Comparison of ENCODE assay signal across 8 cellular contexts in genomic region chr12:89353823-89354629, GRCh38. TPM values are rescaled to one million over a fixed set of nuclear protein-coding genes. Genes with fewer than 3 reads are reported as not detected.
DNase-seq lines count a peak whose midpoint lies in the region; ATAC-seq, FAIRE-seq and TF ChIP-seq lines count a peak whose summit lies in the region.

No MANE protein-coding gene starts in this region.

- peak; percentile 75 to 81 for DNase-seq in A549 (ENCODE audit: low read depth in 1 of 2, low spot score in 1 of 2)
- DNase-seq in HUDEP-2 (lab: John Stamatoyannopoulos, UW; ENCODE audit: unreplicated experiment in 76 of 76) = peak in 65 of 76 experiments; percentile 17 to 77 (median 64)
- DNase-seq in RPMI8226 = peak; percentile 90
- peak; percentile 89 for DNase-seq in activated naive CD4-positive, alpha-beta T cell treated with anti-CD3 and anti-CD28 coated beads, Interleukin-2, amount 10 ng/mL, durations not matched to agents 7 days and 5 days
- DNase-seq in glutamatergic neuron = peak; percentile 68
- DNase-seq in osteoblast (ENCODE audit: insufficient read length, low spot score, missing footprints) = peak; percentile 88
- peak; percentile 85 for DNase-seq in type B pancreatic cell (ENCODE audit: extremely low spot score, unreplicated experiment)

- H3K4me1 Mint-ChIP-seq in activated naive CD4-positive, alpha-beta T cell treated with anti-CD3 and anti-CD28 coated beads, Interleukin-2, amount 10 ng/mL, durations not matched to agents 7 days and 5 days = peaks cover 42% of the 10 kb centered on the region
- peaks cover 40% of the 10 kb centered on the region for H3K4me1 Mint-ChIP-seq in glutamatergic neuron (ENCODE audit: low read depth, unreplicated experiment)
- H3K4me1 Mint-ChIP-seq in type B pancreatic cell (ENCODE audit: unreplicated experiment) = peaks cover 45% of the 10 kb centered on the region

- no peak for TF ChIP-seq CTCF in A549 (IDR thresholded peaks at IDR 0.05)
- TF ChIP-seq CTCF in glutamatergic neuron (IDR thresholded peaks at IDR 0.05; ENCODE audit: partially characterized antibody, unreplicated experiment) = no peak
- TF ChIP-seq CTCF in osteoblast (IDR thresholded peaks at IDR 0.05; ENCODE audit: extremely low read depth, low read depth, low read length) = no peak
- TF ChIP-seq CTCF in type B pancreatic cell (conservative IDR thresholded peaks at IDR 0.05) = no peak

- WGBS in A549 (ENCODE audit: missing lambda C conversion rate) = 2% methylated on average over 41 of the region's 75 CpGs

- H3K4me1 ChIP-seq in A549 = peaks cover 30% of the 10 kb centered on the region
- H3K4me1 ChIP-seq in osteoblast (ENCODE audit: insufficient read depth, low read length) = peaks cover 31% of the 10 kb centered on the region

- H4K20me1 ChIP-seq in osteoblast (ENCODE audit: insufficient read depth, low read length) = peaks cover 21% of the 10 kb centered on the region

- no peaks in the 10 kb centered on the region for H3K27me3 ChIP-seq in osteoblast (ENCODE audit: insufficient read depth, low read length)

- peak overlapping the region; percentile 91 for H2AFZ ChIP-seq in osteoblast (ENCODE audit: low read length)

- FAIRE-seq in A549 (lab: Jason Lieb, UNC) = no peak

- peak overlapping the region; percentile 99 for H3K4me3 Mint-ChIP-seq in activated naive CD4-positive, alpha-beta T cell treated with anti-CD3 and anti-CD28 coated beads, Interleukin-2, amount 10 ng/mL, durations not matched to agents 7 days and 5 days
- H3K4me3 Mint-ChIP-seq in glutamatergic neuron (ENCODE audit: unreplicated experiment) (peak overlapping the region; percentile 92), type B pancreatic cell (peak overlapping the region; percentile 95)

- H3K4me3 ChIP-seq in A549 = peak overlapping the region; percentile 70
- peak overlapping the region; percentile 82 for H3K4me3 ChIP-seq in osteoblast (ENCODE audit: insufficient read depth, low read length)

- no peak; a peak in 1 of 5 replicates for TF ChIP-seq EP300 in A549 (IDR thresholded peaks at IDR 0.05)

- H3K79me2 ChIP-seq in osteoblast (ENCODE audit: insufficient read depth, low read length) = peaks cover 65% of the 10 kb centered on the region

- H3K36me3 ChIP-seq in osteoblast (ENCODE audit: insufficient read depth, low read length) = peaks cover 17% of the 10 kb centered on the region

- peak; percentile 31 to 52 for ATAC-seq in A549
- peak; percentile 33 for ATAC-seq in GM18909 (IDR thresholded peaks at IDR 0.05; ENCODE audit: poor library complexity, unreplicated experiment)

- peaks cover 22% of the 10 kb centered on the region for H3K36me3 Mint-ChIP-seq in activated naive CD4-positive, alpha-beta T cell treated with anti-CD3 and anti-CD28 coated beads, Interleukin-2, amount 10 ng/mL, durations not matched to agents 7 days and 5 days
- H3K36me3 Mint-ChIP-seq in glutamatergic neuron (ENCODE audit: unreplicated experiment) (no peaks in the 10 kb centered on the region), type B pancreatic cell (peaks cover 10% of the 10 kb centered on the region)

- no peaks in the 10 kb centered on the region for H3K9me3 Mint-ChIP-seq in activated naive CD4-positive, alpha-beta T cell treated with anti-CD3 and anti-CD28 coated beads, Interleukin-2, amount 10 ng/mL, durations not matched to agents 7 days and 5 days
- H3K9me3 Mint-ChIP-seq in glutamatergic neuron (ENCODE audit: unreplicated experiment) (peaks cover 20% of the 10 kb centered on the region), type B pancreatic cell (no peaks in the 10 kb centered on the region)

- peak overlapping the region; percentile 82 for H3K4me2 ChIP-seq in A549
- H3K4me2 ChIP-seq in osteoblast (ENCODE audit: insufficient read depth, low read length) = peak overlapping the region; percentile 91

- no peaks in the 10 kb centered on the region for H3K9me3 ChIP-seq in A549
- no peaks in the 10 kb centered on the region for H3K9me3 ChIP-seq in osteoblast (ENCODE audit: low read depth, low read length)

- TF ChIP-seq POLR2A in A549 (IDR thresholded peaks at IDR 0.05; ENCODE audit: low read length) = peak; percentile 28

- peak overlapping the region; percentile 97 for H3K27ac Mint-ChIP-seq in activated naive CD4-positive, alpha-beta T cell treated with anti-CD3 and anti-CD28 coated beads, Interleukin-2, amount 10 ng/mL, durations not matched to agents 7 days and 5 days
- H3K27ac Mint-ChIP-seq in glutamatergic neuron (ENCODE audit: unreplicated experiment) (peak overlapping the region; percentile 84), type B pancreatic cell (peak overlapping the region; percentile 96)

- POLR2A ChIA-PET in A549 (lab: Yijun Ruan, JAX) = interaction anchor here (0.6 to 3.9 kb wide), 14 partner anchors 14 to 335 kb away, joined by 3 to 42 read pairs (median 4); no protein-coding TSS in a partner anchor

- H3K27ac ChIP-seq in A549 = peak overlapping the region; percentile 98 to 99
- peak overlapping the region; percentile 89 for H3K27ac ChIP-seq in osteoblast (ENCODE audit: low read depth, low read length)

- CTCF ChIA-PET in A549 (lab: Yijun Ruan, JAX) = interaction anchor here (0.7 to 3.0 kb wide), 4 partner anchors 44 to 335 kb away, joined by 3 to 11 read pairs (median 3); no protein-coding TSS in a partner anchor
- CTCF ChIA-PET in activated naive CD4-positive, alpha-beta T cell treated with anti-CD3 and anti-CD28 coated beads, Interleukin-2, amount 10 ng/mL, durations not matched to agents 7 days and 5 days (lab: Charles Lee) = interaction anchor here (1.0 to 4.0 kb wide), 6 partner anchors 8 to 336 kb away, joined by 3 to 32 read pairs (median 8); no protein-coding TSS in a partner anchor

- 0 out of 5 replicates have a peak, but pooled peaks of 1 of the 2 experiments have one; percentile 17 for TF ChIP-seq RAD21 in A549 (conservative IDR thresholded peaks at IDR 0.05 in 1 of 2, IDR thresholded peaks at IDR 0.05 in 1 of 2)

- peaks cover 7% of the 10 kb centered on the region for H3K27me3 Mint-ChIP-seq in activated naive CD4-positive, alpha-beta T cell treated with anti-CD3 and anti-CD28 coated beads, Interleukin-2, amount 10 ng/mL, durations not matched to agents 7 days and 5 days
- H3K27me3 Mint-ChIP-seq in glutamatergic neuron (ENCODE audit: unreplicated experiment) (peaks cover 22% of the 10 kb centered on the region), type B pancreatic cell (peaks cover 6% of the 10 kb centered on the region)

TF ChIP-seq in A549, 52 proteins besides CTCF, POLR2A, EP300 and RAD21 (continues in another document):
- TF ChIP-seq JUN (IDR thresholded peaks at IDR 0.05) (peak in 1 of 2 experiments; percentile 63; a peak in 3 of 5 replicates), MYC (IDR thresholded peaks at IDR 0.05; ENCODE audit: borderline replicate concordance, low read length) (peak; percentile 43; the same call in 1 of the 2 replicates), ZFP36 (IDR thresholded peaks at IDR 0.05; ENCODE audit: borderline replicate concordance, partially characterized antibody) (peak; percentile 10), USF2 (IDR thresholded peaks at IDR 0.05) (no peak), KDM5A (IDR thresholded peaks at IDR 0.05) (no peak), ZNF302 (CRISPR knock-in tag; IDR thresholded peaks at IDR 0.05) (no peak), POLR2AphosphoS2 (conservative IDR thresholded peaks at IDR 0.05; ENCODE audit: low read length) (no peak), TFCP2L1 (CRISPR knock-in tag; IDR thresholded peaks at IDR 0.05) (no peak), SMC3 (IDR thresholded peaks at IDR 0.05) (peak; percentile 12; the same call in 1 of the 3 replicates), PHF8 (IDR thresholded peaks at IDR 0.05; ENCODE audit: borderline replicate concordance, low read depth) (peak; percentile 42; the same call in 1 of the 2 replicates), E2F6 (IDR thresholded peaks at IDR 0.05; ENCODE audit: borderline replicate concordance, low read depth) (0 out of 2 replicates have a peak, but pooled peaks have one; percentile 39), HDAC2 (IDR thresholded peaks at IDR 0.05) (no peak), FOXS1 (CRISPR knock-in tag; IDR thresholded peaks at IDR 0.05) (no peak), ESRRA (IDR thresholded peaks at IDR 0.05; ENCODE audit: borderline replicate concordance, low read length) (no peak), HOXB5 (CRISPR knock-in tag; IDR thresholded peaks at IDR 0.05) (0 out of 2 replicates have a peak, but pooled peaks have one; percentile 43)

RNA-seq across cellular contexts. Expression of gene DUSP6, which starts 1.7 kb away (rescaled TPM):
- 27.0 and 31.4 TPM in 2 replicates for polyA plus RNA-seq in A549 (2011; rRNA removed)
- 33.9 and 35.4 TPM in 2 replicates for polyA plus RNA-seq in A549 (2012; cell fraction: cytosol; rRNA removed)
- 59.3 and 116 TPM in 2 replicates for polyA plus RNA-seq in A549 (2012; cell fraction: nucleus; rRNA removed)
- polyA plus RNA-seq in A549 (2017; fragmentation: RNase III; extraction: RNeasy Plus Mini Kit Qiagen cat#74134 plus additional on column Dnase treatment) = 2.5 to 3.8 TPM (median 3.5 TPM) in 3 replicates
- 56.1 and 60.4 TPM in 2 replicates for polyA minus RNA-seq in A549 (2011; rRNA and poly(A)+ RNA removed)
- total RNA-seq in glutamatergic neuron (ENCODE audit: unreplicated experiment) = 4.2 TPM
- total RNA-seq in osteoblast = 28.6 and 30.0 TPM in 2 replicates
- 43.0 TPM in 2 replicates for total RNA-seq in type B pancreatic cell (ENCODE audit: low replicate concordance)

Comparison
In these comparisons a context has a peak if more than half of its experiments do, and no peak if none do; other contexts are left out.
1. Peak in every context shown above with its lines: DNase-seq, ATAC-seq, H3K4me3 ChIP-seq and H3K27ac ChIP-seq.